ENCODE assay signal across 1 cellular context in genomic region chr3:6861331-6861988, GRCh38.
TF ChIP-seq lines count a peak whose summit lies in the region.

No MANE protein-coding gene starts in this region.

TF ChIP-seq in WTC11, 78 proteins besides CTCF, POLR2A, EP300 and RAD21 (continued from another document):
- no peak for TF ChIP-seq AR (CRISPR knock-in tag; IDR thresholded peaks at IDR 0.05)
- no peak for TF ChIP-seq ZSCAN18 (CRISPR knock-in tag; IDR thresholded peaks at IDR 0.05)
- TF ChIP-seq SP1 (CRISPR knock-in tag; conservative IDR thresholded peaks at IDR 0.05): no peak
- TF ChIP-seq ZNF317 (CRISPR knock-in tag; IDR thresholded peaks at IDR 0.05; ENCODE audit: borderline replicate concordance, low read depth): no peak
